In genomic region chr12:48767521-48767920, GRCh38 we compare ENCODE assay signal across 22 cellular contexts. TPM values are rescaled to one million over a fixed set of nuclear protein-coding genes. Genes with fewer than 3 reads are reported as not detected.
A peak's percentile ranks its signal among the peaks of the same experiment; 100 is the strongest.
DNase-seq lines count a peak whose midpoint lies in the region; ATAC-seq and TF ChIP-seq lines count a peak whose summit lies in the region.
"Had no signal": no experiment of that assay in that cellular context is flagged by ENCODE, and none has a peak within 500 bp of the region (broad histone marks: within the 10 kb centered on the region; RNA-seq: fewer than 3 reads in every experiment).

No MANE protein-coding gene starts in this region.

- no peaks in the 10 kb centered on the region for H3K27me3 ChIP-seq in BLaER1
- H3K27me3 ChIP-seq in left ventricle myocardium inferior (ENCODE audit: low read depth): no peaks in the 10 kb centered on the region
- H3K27me3 ChIP-seq: BE2C, Peyer's patch had no signal

- TF ChIP-seq CTCF in RWPE1 (conservative IDR thresholded peaks at IDR 0.05; ENCODE audit: low read depth) (no peak), left ventricle myocardium inferior (IDR thresholded peaks at IDR 0.05; ENCODE audit: borderline replicate concordance) (no peak), endothelial cell (IDR thresholded peaks at IDR 0.05; ENCODE audit: unreplicated experiment) (no peak)

- H3K36me3 ChIP-seq in BLaER1 (peaks cover 78% of the 10 kb centered on the region), left ventricle myocardium inferior (peaks cover 72% of the 10 kb centered on the region)
- H3K36me3 ChIP-seq: BE2C had no signal

- no peaks in the 10 kb centered on the region for H3K4me1 Mint-ChIP-seq in endothelial cell (ENCODE audit: unreplicated experiment)

- H3K4me3 Mint-ChIP-seq in endothelial cell (ENCODE audit: unreplicated experiment): no peak overlapping the region
- H3K4me3 Mint-ChIP-seq: CD4-positive, alpha-beta memory T cell had no signal

- POLR2A ChIA-PET in RWPE1 (lab: Yijun Ruan, JAX; ENCODE audit: low non-redundant PET): interaction anchor here (0.6 kb wide), 1 partner anchor 32 kb away, joined by 4 read pairs; no protein-coding TSS in a partner anchor

- H3K36me3 Mint-ChIP-seq in endothelial cell (ENCODE audit: low read depth, unreplicated experiment): peaks cover 45% of the 10 kb centered on the region
- H3K36me3 Mint-ChIP-seq: CD4-positive, alpha-beta memory T cell had no signal

- peak overlapping the region; percentile 81; the same call in 1 of the 2 replicates for H3K4me2 ChIP-seq in BLaER1

- no peak overlapping the region for H3K27ac Mint-ChIP-seq in endothelial cell (ENCODE audit: unreplicated experiment)
- H3K27ac Mint-ChIP-seq: CD4-positive, alpha-beta memory T cell had no signal

- ATAC-seq in sciatic nerve (peak; percentile 13), GM21723 (IDR thresholded peaks at IDR 0.05; ENCODE audit: unreplicated experiment) (no peak)
- ATAC-seq: K562 had no signal

- DNase-seq in RWPE1 (ENCODE audit: low spot score) (no peak), left ventricle myocardium inferior (no peak), sciatic nerve (ENCODE audit: low spot score) (no peak), endothelial cell (ENCODE audit: low spot score) (no peak), HK-2 (ENCODE audit: unreplicated experiment) (no peak), germinal center (ENCODE audit: low spot score) (no peak)
- DNase-seq: BE2C; CD4-positive, alpha-beta memory T cell; DMS153; GF-D8; GOT3; NCI-H1105; NCI-H1694; NCI-H2081 treated with DMSO at 0.1 percent for 48 hours; NCI-H510A; NCI-H748 treated with DMSO at 0.1 percent for 48 hours; NK-92 treated with Interleukin-12 subunit alpha and Interleukin-12 subunit beta, amount 100 ng/mL, for 24 hours; Peyer's patch; SHP77 had no signal

- H3K9me3 ChIP-seq in BLaER1: no peaks in the 10 kb centered on the region
- no peaks in the 10 kb centered on the region for H3K9me3 ChIP-seq in left ventricle myocardium inferior (replicated peaks)
- H3K9me3 ChIP-seq: BE2C, Peyer's patch had no signal

- H3K4me3 ChIP-seq in BLaER1: no peak overlapping the region
- no peak overlapping the region for H3K4me3 ChIP-seq in left ventricle myocardium inferior
- H3K4me3 ChIP-seq: K562, Peyer's patch had no signal

- no peaks in the 10 kb centered on the region for H4K20me1 ChIP-seq in BLaER1

- peaks cover 6% of the 10 kb centered on the region for H3K27me3 Mint-ChIP-seq in endothelial cell (ENCODE audit: unreplicated experiment)

- CTCF ChIA-PET in RWPE1 (lab: Yijun Ruan, JAX): no interaction called here

- H3K4me1 ChIP-seq in BLaER1 (peaks cover 52% of the 10 kb centered on the region), left ventricle myocardium inferior (peaks cover 46% of the 10 kb centered on the region)
- H3K4me1 ChIP-seq: BE2C had no signal

- intact Hi-C loops in left ventricle myocardium inferior (cut with micrococcal nuclease) (no loop called here), sciatic nerve (cut with DNase I) (no loop called here)

- no peaks in the 10 kb centered on the region for H3K9me3 Mint-ChIP-seq in endothelial cell (ENCODE audit: unreplicated experiment)
- H3K9me3 Mint-ChIP-seq: CD4-positive, alpha-beta memory T cell had no signal

- H3K27ac ChIP-seq in BLaER1 (peak overlapping the region; percentile 31; the same call in 1 of the 2 replicates), RWPE1 (peak overlapping the region; percentile 51), left ventricle myocardium inferior (replicated peaks) (peak overlapping the region; percentile 75)

- H3K9ac ChIP-seq in BLaER1: 0 out of 2 replicates have a peak overlapping the region, but pooled peaks have one; percentile 24

RNA-seq across cellular contexts. Expression of gene ADCY6, which starts 21.4 kb away (rescaled TPM):
- 98.4 TPM for total RNA-seq in left ventricle myocardium inferior
- 75.9 TPM for total RNA-seq in sciatic nerve
- total RNA-seq in endothelial cell (ENCODE audit: unreplicated experiment): 31.6 TPM
- total RNA-seq: CD4-positive, alpha-beta memory T cell had no signal

RNA-seq across cellular contexts. Expression of gene CACNB3, which starts 50.8 kb away (rescaled TPM):
- total RNA-seq in left ventricle myocardium inferior (4.8 TPM), sciatic nerve (24.1 TPM), endothelial cell (ENCODE audit: unreplicated experiment) (83.1 TPM)

RNA-seq across cellular contexts. Expression of gene CCNT1, which starts 51.0 kb away (rescaled TPM):
- total RNA-seq in left ventricle myocardium inferior (18.4 TPM), sciatic nerve (51.5 TPM), endothelial cell (ENCODE audit: unreplicated experiment) (46.1 TPM)
